Comparison of ENCODE assay signal across 10 cellular contexts in genomic region chr5:138282918-138283742, GRCh38. TPM values are rescaled to one million over a fixed set of nuclear protein-coding genes. Genes with fewer than 3 reads are reported as not detected.
DNase-seq lines count a peak whose midpoint lies in the region; ATAC-seq and TF ChIP-seq lines count a peak whose summit lies in the region.
"Had no signal": no experiment of that assay in that cellular context is flagged by ENCODE, and none has a peak within 500 bp of the region (broad histone marks: within the 10 kb centered on the region; RNA-seq: fewer than 3 reads in every experiment).

No MANE protein-coding gene starts in this region.

- peak; percentile 71 for DNase-seq in D341Med (ENCODE audit: low spot score)
- peak; percentile 69 for DNase-seq in RKO (ENCODE audit: low spot score)
- peak; percentile 12 for DNase-seq in epithelial cell of proximal tubule (ENCODE audit: low read depth)

- peaks cover 4% of the 10 kb centered on the region for H3K36me3 Mint-ChIP-seq in nephron (ENCODE audit: low read depth)
- H3K36me3 Mint-ChIP-seq: naive thymus-derived CD8-positive, alpha-beta T cell had no signal

- POLR2A ChIA-PET in HEK293 (lab: Yijun Ruan, JAX): interaction anchor here (1.1 to 1.2 kb wide), 3 partner anchors 60 to 99 kb away, joined by 3 to 5 read pairs (median 5); partner anchors contain the start of gene CDC23

- CTCF ChIA-PET in HEK293 (lab: Yijun Ruan, JAX): interaction anchor here (0.6 to 7.9 kb wide), 18 partner anchors 10 to 206 kb away, joined by 3 to 88 read pairs (median 4); partner anchors contain the start of genes BRD8, CDC23, KDM3B and KIF20A

- no peak overlapping the region for H3K27ac ChIP-seq in HEK293 (ENCODE audit: extremely low read depth, low read depth, low read length)
- H3K27ac ChIP-seq: SJSA1 had no signal

- H3K4me1 Mint-ChIP-seq in nephron: no peaks in the 10 kb centered on the region

- no peak overlapping the region for H3K4me3 ChIP-seq in HEK293 (ENCODE audit: low read depth, low read length)
- H3K4me3 ChIP-seq in epithelial cell of proximal tubule (ENCODE audit: low read depth, low read length): no peak overlapping the region
- H3K4me3 ChIP-seq: SJSA1 had no signal

- peaks cover 14 to 34% of the 10 kb centered on the region in 2 experiments for H3K36me3 ChIP-seq in HEK293 (ENCODE audit: control insufficient read depth in 2 of 2, insufficient read depth in 1 of 2, low read length in 2 of 2)

- ATAC-seq in HG03108 (IDR thresholded peaks at IDR 0.05; ENCODE audit: unreplicated experiment): no peak
- ATAC-seq in GM19328 (IDR thresholded peaks at IDR 0.05; ENCODE audit: unreplicated experiment): no peak
- ATAC-seq in GM18907 (IDR thresholded peaks at IDR 0.05; ENCODE audit: unreplicated experiment): no peak

- TF ChIP-seq CTCF in HEK293 (tag by site-specific recombination; IDR thresholded peaks at IDR 0.05) (peak; percentile 74), epithelial cell of proximal tubule (conservative IDR thresholded peaks at IDR 0.05; ENCODE audit: low read depth, low read length) (peak; percentile 81), nephron (IDR thresholded peaks at IDR 0.05; ENCODE audit: unreplicated experiment in 3 of 3) (peak; percentile 63 to 81 (median 74))

- H3K4me1 ChIP-seq in HEK293 (ENCODE audit: control insufficient read depth, insufficient read depth, low read length): no peaks in the 10 kb centered on the region
- H3K4me1 ChIP-seq: SJSA1 had no signal

- H3K9me3 Mint-ChIP-seq in nephron: no peaks in the 10 kb centered on the region
- H3K9me3 Mint-ChIP-seq: naive thymus-derived CD8-positive, alpha-beta T cell had no signal

- no peaks in the 10 kb centered on the region for H3K27me3 Mint-ChIP-seq in nephron (ENCODE audit: low read depth)
- H3K27me3 Mint-ChIP-seq: naive thymus-derived CD8-positive, alpha-beta T cell had no signal

- H3K9me3 ChIP-seq in HEK293 (ENCODE audit: control insufficient read depth, insufficient read depth, low read depth, low read length): no peaks in the 10 kb centered on the region
- H3K9me3 ChIP-seq: SJSA1 had no signal

- no peak overlapping the region for H3K4me3 Mint-ChIP-seq in nephron
- H3K4me3 Mint-ChIP-seq: naive thymus-derived CD8-positive, alpha-beta T cell had no signal

- H3K27ac Mint-ChIP-seq in nephron: peak overlapping the region in 1 of 3 experiments; percentile 25
- H3K27ac Mint-ChIP-seq: naive thymus-derived CD8-positive, alpha-beta T cell had no signal

TF ChIP-seq in HEK293, 187 proteins besides CTCF, POLR2A, EP300 and RAD21:
- TF ChIP-seq ZNF335 (tag by site-specific recombination; conservative IDR thresholded peaks at IDR 0.05) (peak; percentile 78), ZFHX2 (tag by site-specific recombination; conservative IDR thresholded peaks at IDR 0.05) (0 out of 2 replicates have a peak, but pooled peaks have one; percentile 20), ZNF654 (tag by site-specific recombination; IDR thresholded peaks at IDR 0.05; ENCODE audit: low read depth) (peak; percentile 56), EGR2 (tag by site-specific recombination; IDR thresholded peaks at IDR 0.05; ENCODE audit: low read depth) (0 out of 2 replicates have a peak, but pooled peaks have one; percentile 13), ZNF366 (tag by site-specific recombination; conservative IDR thresholded peaks at IDR 0.05) (no peak), KLF1 (tag by site-specific recombination; IDR thresholded peaks at IDR 0.05) (no peak), MYNN (tag by site-specific recombination; IDR thresholded peaks at IDR 0.05; ENCODE audit: borderline replicate concordance) (0 out of 2 replicates have a peak, but pooled peaks have one; percentile 35), ZBTB6 (tag by site-specific recombination; IDR thresholded peaks at IDR 0.05) (no peak), ZNF362 (tag by site-specific recombination; IDR thresholded peaks at IDR 0.05) (peak; percentile 47; the same call in 1 of the 2 replicates), MEIS1 (CRISPR knock-in tag; IDR thresholded peaks at IDR 0.05; ENCODE audit: borderline replicate concordance) (no peak), OSR2 (tag by site-specific recombination; IDR thresholded peaks at IDR 0.05) (peak; percentile 24; the same call in 1 of the 2 replicates), REPIN1 (tag by site-specific recombination; IDR thresholded peaks at IDR 0.05; ENCODE audit: low read depth) (no peak)

RNA-seq across cellular contexts. Expression of gene GFRA3, which starts 8.7 kb away (rescaled TPM):
- 0.12 and 0.29 TPM in 2 replicates for total RNA-seq in epithelial cell of proximal tubule
- total RNA-seq: naive thymus-derived CD8-positive, alpha-beta T cell; SJSA1 had no signal

RNA-seq across cellular contexts. Expression of gene CDC25C, which starts 48.5 kb away (rescaled TPM):
- total RNA-seq in epithelial cell of proximal tubule: 14.2 and 17.6 TPM in 2 replicates
- total RNA-seq: naive thymus-derived CD8-positive, alpha-beta T cell had no signal

RNA-seq across cellular contexts. Expression of gene FAM53C, which starts 54.9 kb away (rescaled TPM):
- total RNA-seq in epithelial cell of proximal tubule: 13.7 and 34.7 TPM in 2 replicates

Comparison
In these comparisons a context has a peak if more than half of its experiments do, and no peak if none do; other contexts are left out.
1. DNase-seq: peak in every context shown above with its lines; median percentile 71 in D341Med; 69 in RKO; 12 in epithelial cell of proximal tubule.